ENCODE assay signal across 29 cellular contexts in genomic region chr9:5568868-5569267, GRCh38. TPM values are rescaled to one million over a fixed set of nuclear protein-coding genes. Genes with fewer than 3 reads are reported as not detected.
DNase-seq lines count a peak whose midpoint lies in the region; ATAC-seq lines count a peak whose summit lies in the region.
"Had no signal": no experiment of that assay in that cellular context is flagged by ENCODE, and none has a peak within 500 bp of the region (broad histone marks: within the 10 kb centered on the region; RNA-seq: fewer than 3 reads in every experiment).

No MANE protein-coding gene starts in this region.

- no peaks in the 10 kb centered on the region for H3K27me3 ChIP-seq in BLaER1
- no peaks in the 10 kb centered on the region for H3K27me3 ChIP-seq in CD8-positive, alpha-beta memory T cell (ENCODE audit: insufficient read depth, low read length, poor library complexity, severe bottlenecking)
- H3K27me3 ChIP-seq: esophagus squamous epithelium, foreskin keratinocyte, SJSA1, suprapubic skin had no signal

- CTCF ChIA-PET in CD8-positive, alpha-beta memory T cell (lab: Charles Lee): no interaction called here

- peak overlapping the region; percentile 45 for H3K4me2 ChIP-seq in BLaER1
- H3K4me2 ChIP-seq: A549 had no signal

- H4K20me1 ChIP-seq in BLaER1: no peaks in the 10 kb centered on the region

- intact Hi-C loops in activated T-helper 2 cell treated with anti-CD3 and anti-CD28 coated beads, Interferon-gamma antibody, Interleukin-2, Interleukin-4, amounts not matched to agents 10 μg/mL and 5 μg/mL and 100 μg/mL, durations not matched to agents 14 hours and 24 hours and 36 hours (cut with micrococcal nuclease): no loop called here

- peaks cover 0 to 2% (median 0%) of the 10 kb centered on the region in 5 donors for H3K9me3 Mint-ChIP-seq in CD8-positive, alpha-beta memory T cell
- no peaks in the 10 kb centered on the region for H3K9me3 Mint-ChIP-seq in central memory CD8-positive, alpha-beta T cell
- peaks cover 0 to 2% (median 0%) of the 10 kb centered on the region in 9 donors for H3K9me3 Mint-ChIP-seq in naive thymus-derived CD8-positive, alpha-beta T cell
- no peaks in the 10 kb centered on the region for H3K9me3 Mint-ChIP-seq in activated T-helper 2 cell treated with anti-CD3 and anti-CD28 coated beads, Interferon-gamma antibody, Interleukin-2, Interleukin-4, amounts not matched to agents 10 μg/mL and 5 μg/mL and 100 μg/mL, durations not matched to agents 14 hours and 24 hours and 36 hours
- H3K9me3 Mint-ChIP-seq: stimulated activated naive B cell treated with anti-CD40 and anti-IgM and Interleukin-4, amounts not matched to agents 10 μg/mL and 1 μg/mL and 100 μg/mL, for 72 hours had no signal

- 0 out of 2 replicates have a peak, but pooled peaks cover 6% of the 10 kb centered on the region for H3K36me3 ChIP-seq in BLaER1
- no peaks in the 10 kb centered on the region for H3K36me3 ChIP-seq in CD8-positive, alpha-beta memory T cell (ENCODE audit: insufficient read depth, low read length)
- H3K36me3 ChIP-seq: esophagus squamous epithelium, suprapubic skin had no signal

- H3K4me1 Mint-ChIP-seq in CD8-positive, alpha-beta memory T cell: peaks cover 17 to 24% (median 18%) of the 10 kb centered on the region in 3 donors
- peaks cover 12% of the 10 kb centered on the region for H3K4me1 Mint-ChIP-seq in central memory CD8-positive, alpha-beta T cell
- H3K4me1 Mint-ChIP-seq in naive thymus-derived CD8-positive, alpha-beta T cell: peaks cover 13 to 23% (median 17%) of the 10 kb centered on the region in 4 donors
- H3K4me1 Mint-ChIP-seq in activated T-helper 2 cell treated with anti-CD3 and anti-CD28 coated beads, Interferon-gamma antibody, Interleukin-2, Interleukin-4, amounts not matched to agents 10 μg/mL and 5 μg/mL and 100 μg/mL, durations not matched to agents 14 hours and 24 hours and 36 hours (ENCODE audit: low read depth): peaks cover 11% of the 10 kb centered on the region

- no peaks in the 10 kb centered on the region for H3K27me3 Mint-ChIP-seq in CD8-positive, alpha-beta memory T cell
- no peaks in the 10 kb centered on the region for H3K27me3 Mint-ChIP-seq in central memory CD8-positive, alpha-beta T cell
- no peaks in the 10 kb centered on the region for H3K27me3 Mint-ChIP-seq in naive thymus-derived CD8-positive, alpha-beta T cell
- H3K27me3 Mint-ChIP-seq in activated T-helper 2 cell treated with anti-CD3 and anti-CD28 coated beads, Interferon-gamma antibody, Interleukin-2, Interleukin-4, amounts not matched to agents 10 μg/mL and 5 μg/mL and 100 μg/mL, durations not matched to agents 14 hours and 24 hours and 36 hours (ENCODE audit: low read depth): no peaks in the 10 kb centered on the region
- H3K27me3 Mint-ChIP-seq: stimulated activated naive B cell treated with anti-CD40 and anti-IgM and Interleukin-4, amounts not matched to agents 10 μg/mL and 1 μg/mL and 100 μg/mL, for 72 hours had no signal

- POLR2A ChIA-PET in CD8-positive, alpha-beta memory T cell (lab: Charles Lee): no interaction called here
- POLR2A ChIA-PET in naive thymus-derived CD8-positive, alpha-beta T cell (lab: Charles Lee): interaction anchor here (0.7 kb wide), 1 partner anchor 10 kb away, joined by 5 read pairs; no protein-coding TSS in a partner anchor

- peak overlapping the region in 6 of 7 donors; percentile 7 to 59 (median 11) for H3K4me3 Mint-ChIP-seq in CD8-positive, alpha-beta memory T cell
- peak overlapping the region; percentile 8 for H3K4me3 Mint-ChIP-seq in central memory CD8-positive, alpha-beta T cell
- H3K4me3 Mint-ChIP-seq in naive thymus-derived CD8-positive, alpha-beta T cell: peak overlapping the region in 7 of 10 donors; percentile 12 to 60 (median 54)
- H3K4me3 Mint-ChIP-seq in activated T-helper 2 cell treated with anti-CD3 and anti-CD28 coated beads, Interferon-gamma antibody, Interleukin-2, Interleukin-4, amounts not matched to agents 10 μg/mL and 5 μg/mL and 100 μg/mL, durations not matched to agents 14 hours and 24 hours and 36 hours (ENCODE audit: low read depth): no peak overlapping the region
- H3K4me3 Mint-ChIP-seq: stimulated activated naive B cell treated with anti-CD40 and anti-IgM and Interleukin-4, amounts not matched to agents 10 μg/mL and 1 μg/mL and 100 μg/mL, for 72 hours had no signal

- no peaks in the 10 kb centered on the region for H3K36me3 Mint-ChIP-seq in CD8-positive, alpha-beta memory T cell
- no peaks in the 10 kb centered on the region for H3K36me3 Mint-ChIP-seq in central memory CD8-positive, alpha-beta T cell (ENCODE audit: insufficient read depth)
- no peaks in the 10 kb centered on the region for H3K36me3 Mint-ChIP-seq in naive thymus-derived CD8-positive, alpha-beta T cell
- H3K36me3 Mint-ChIP-seq in activated T-helper 2 cell treated with anti-CD3 and anti-CD28 coated beads, Interferon-gamma antibody, Interleukin-2, Interleukin-4, amounts not matched to agents 10 μg/mL and 5 μg/mL and 100 μg/mL, durations not matched to agents 14 hours and 24 hours and 36 hours (ENCODE audit: low read depth): peaks cover 15% of the 10 kb centered on the region

- H3K4me1 ChIP-seq in BLaER1: peaks cover 24% of the 10 kb centered on the region
- H3K4me1 ChIP-seq in CD8-positive, alpha-beta memory T cell (ENCODE audit: insufficient read depth, low read length): peaks cover 18% of the 10 kb centered on the region
- H3K4me1 ChIP-seq: A549, SJSA1 had no signal

- no peak for DNase-seq in CD8-positive, alpha-beta memory T cell
- no peak for DNase-seq in central memory CD8-positive, alpha-beta T cell (ENCODE audit: low spot score in 2 of 2)
- no peak for DNase-seq in naive thymus-derived CD8-positive, alpha-beta T cell
- DNase-seq in HT-29 (ENCODE audit: low spot score) (no peak), NK-92 (lab: John Stamatoyannopoulos, UW; ENCODE audit: unreplicated experiment) (no peak), Ammon's horn (ENCODE audit: low spot score) (no peak)
- DNase-seq in activated T-helper 2 cell treated with anti-CD3 and anti-CD28 coated beads, Interferon-gamma antibody, Interleukin-2, Interleukin-4, amounts not matched to agents 10 μg/mL and 5 μg/mL and 100 μg/mL, durations not matched to agents 14 hours and 24 hours and 36 hours (ENCODE audit: low spot score): no peak
- DNase-seq: activated CD4-positive, alpha-beta T cell treated with anti-CD3 and anti-CD28 coated beads, Interleukin-2, amount 50 U/mL, for 48 hours; activated CD4-positive, CD25-positive, alpha-beta regulatory T cell; activated naive CD4-positive, alpha-beta T cell; activated T-cell treated with anti-CD3 and anti-CD28 coated beads, Interleukin-2, amount 50 U/mL, for 48 hours; caudate nucleus; COR-L47; cortex of kidney; DMS53; esophagus squamous epithelium; HCEC 1CT; head of caudate nucleus; NCI-H187; NCI-H510A; stimulated activated CD4-positive, alpha-beta T cell treated with anti-CD3 and anti-CD28 coated beads, Interleukin-15, amount 100 ng/mL, for 24 hours; stimulated activated naive B cell treated with anti-CD40 and anti-IgM and Interleukin-4, amounts not matched to agents 10 μg/mL and 1 μg/mL and 100 μg/mL, for 72 hours had no signal

- no peak overlapping the region for H3K4me3 ChIP-seq in BLaER1
- H3K4me3 ChIP-seq in CD8-positive, alpha-beta memory T cell (ENCODE audit: low read length): no peak overlapping the region
- H3K4me3 ChIP-seq: A549, esophagus squamous epithelium, SJSA1, suprapubic skin had no signal

- H3K9ac ChIP-seq in BLaER1: no peak overlapping the region

- H3K9me3 ChIP-seq in BLaER1: no peaks in the 10 kb centered on the region
- H3K9me3 ChIP-seq in CD8-positive, alpha-beta memory T cell (ENCODE audit: low read length): no peaks in the 10 kb centered on the region
- H3K9me3 ChIP-seq: A549, esophagus squamous epithelium, SJSA1, suprapubic skin had no signal

- H3K27ac ChIP-seq in BLaER1: no peak overlapping the region
- H3K27ac ChIP-seq in CD8-positive, alpha-beta memory T cell (ENCODE audit: low read depth, low read length): no peak overlapping the region
- H3K27ac ChIP-seq: A549, esophagus squamous epithelium, foreskin keratinocyte, RWPE1, SJSA1, suprapubic skin had no signal

- ATAC-seq in central memory CD8-positive, alpha-beta T cell (replicated peaks; ENCODE audit: extremely low read depth, poor library complexity, severe bottlenecking): no peak
- no peak for ATAC-seq in naive thymus-derived CD8-positive, alpha-beta T cell
- ATAC-seq: HepG2 had no signal

- peak overlapping the region in 5 of 8 donors; percentile 9 to 73 (median 22) for H3K27ac Mint-ChIP-seq in CD8-positive, alpha-beta memory T cell
- H3K27ac Mint-ChIP-seq in central memory CD8-positive, alpha-beta T cell (ENCODE audit: low read depth): peak overlapping the region; percentile 23
- peak overlapping the region in 8 of 10 donors; percentile 5 to 57 (median 24) for H3K27ac Mint-ChIP-seq in naive thymus-derived CD8-positive, alpha-beta T cell
- H3K27ac Mint-ChIP-seq in activated T-helper 2 cell treated with anti-CD3 and anti-CD28 coated beads, Interferon-gamma antibody, Interleukin-2, Interleukin-4, amounts not matched to agents 10 μg/mL and 5 μg/mL and 100 μg/mL, durations not matched to agents 14 hours and 24 hours and 36 hours: no peak overlapping the region
- H3K27ac Mint-ChIP-seq: stimulated activated naive B cell treated with anti-CD40 and anti-IgM and Interleukin-4, amounts not matched to agents 10 μg/mL and 1 μg/mL and 100 μg/mL, for 72 hours had no signal

RNA-seq across cellular contexts. Expression of gene PDCD1LG2, which starts 58.5 kb away (rescaled TPM):
- under 1 TPM; 0.33 to 0.37 TPM for total RNA-seq in CD8-positive, alpha-beta memory T cell
- not detected for polyA plus RNA-seq in CD8-positive, alpha-beta memory T cell
- total RNA-seq in naive thymus-derived CD8-positive, alpha-beta T cell: not detected
- not detected for polyA plus RNA-seq in naive thymus-derived CD8-positive, alpha-beta T cell
- total RNA-seq in HT-29 (2014; rRNA removed; shearing (Covaris generic)): not detected in 2 replicates
- total RNA-seq in activated T-helper 2 cell treated with anti-CD3 and anti-CD28 coated beads, Interferon-gamma antibody, Interleukin-2, Interleukin-4, amounts not matched to agents 10 μg/mL and 5 μg/mL and 100 μg/mL, durations not matched to agents 14 hours and 24 hours and 36 hours: 1.7 and 2.0 TPM in 2 replicates
- total RNA-seq: HepG2 had no signal
- polyA plus RNA-seq: HepG2 had no signal
